ENCODE assay signal across 18 cellular contexts in genomic region chr3:168073842-168074311, GRCh38. TPM values are rescaled to one million over a fixed set of nuclear protein-coding genes. Genes with fewer than 3 reads are reported as not detected.
DNase-seq lines count a peak whose midpoint lies in the region; ATAC-seq, FAIRE-seq and TF ChIP-seq lines count a peak whose summit lies in the region.
"Had no signal": no experiment of that assay in that cellular context is flagged by ENCODE, and none has a peak within 500 bp of the region (broad histone marks: within the 10 kb centered on the region; RNA-seq: fewer than 3 reads in every experiment).

No MANE protein-coding gene starts in this region.

- no peak for TF ChIP-seq EP300 in GM12878 (IDR thresholded peaks at IDR 0.05; ENCODE audit: borderline replicate concordance in 1 of 2, control insufficient read depth in 1 of 2, low read depth in 2 of 2, low read length in 2 of 2)

- H2AFZ ChIP-seq in GM12878 (ENCODE audit: control insufficient read depth, low read depth, low read length) = no peak overlapping the region

- DNase-seq in Right ventricle myocardium inferior (ENCODE audit: missing footprints) (no peak), cardiac septum (ENCODE audit: low spot score) (no peak), GM12878 (ENCODE audit: low read depth, low spot score) (no peak), right cardiac atrium (no peak), GM12891 (ENCODE audit: insufficient read length, low spot score) (no peak), NCI-H526 treated with DMSO at 0.1 percent for 48 hours (lab: John Stamatoyannopoulos, UW) (no peak), HUDEP-2 (lab: John Stamatoyannopoulos, UW; ENCODE audit: unreplicated experiment in 76 of 76) (no peak)
- DNase-seq: activated CD4-positive, alpha-beta T cell treated with anti-CD3 and anti-CD28 coated beads for 4 hours; CD8-positive, alpha-beta T cell; foreskin melanocyte; NCI-H1105 treated with DMSO at 0.1 percent for 48 hours; NCI-H345; SJCRH30; stimulated activated CD4-positive, alpha-beta T cell treated with anti-CD3 and anti-CD28 coated beads, Interleukin-4, amount 100 ng/mL, for 24 hours; T-helper 9 cell had no signal

- 79% methylated on average over 3 of the region's 3 CpGs for WGBS in GM12878 (ENCODE audit: insufficient coverage, insufficient replicate concordance, low lambda C conversion rate, missing lambda C conversion rate)
- WGBS in right cardiac atrium = 66% methylated on average over 3 of the region's 3 CpGs

- TF ChIP-seq POLR2A in GM12878 (IDR thresholded peaks at IDR 0.05; ENCODE audit: low read depth, low read length) (no peak), GM12891 (IDR thresholded peaks at IDR 0.05; ENCODE audit: low read depth, low read length) (no peak)

- intact Hi-C loops in Right ventricle myocardium inferior (cut with DNase I) = no loop called here
- intact Hi-C loops in cardiac septum (cut with DNase I) = no loop called here
- intact Hi-C loops in GM12878 (cut with micrococcal nuclease; ENCODE audit: unreplicated experiment) = no loop called here
- intact Hi-C loops in right cardiac atrium (cut with DNase I) = no loop called here

- H3K27me3 ChIP-seq in GM12878 (replicated peaks in 1 of 2; ENCODE audit: control insufficient read depth in 2 of 2, insufficient read depth in 2 of 2, low read length in 1 of 2) = no peaks in the 10 kb centered on the region
- no peaks in the 10 kb centered on the region for H3K27me3 ChIP-seq in right cardiac atrium (ENCODE audit: control insufficient read depth, insufficient read depth)
- H3K27me3 ChIP-seq: SJCRH30, tibial nerve had no signal

- H3K4me2 ChIP-seq in GM12878 (ENCODE audit: control insufficient read depth, insufficient read depth) = no peak overlapping the region

- in situ Hi-C loops in GM12878 (cut with MboI) = no loop called here

- H3K27ac ChIP-seq in GM12878 (ENCODE audit: control insufficient read depth, insufficient read depth) (no peak overlapping the region), right cardiac atrium (ENCODE audit: low read length) (no peak overlapping the region)
- H3K27ac ChIP-seq: SJCRH30 had no signal

- H3K9me3 ChIP-seq in GM12878 (replicated peaks; ENCODE audit: control insufficient read depth, insufficient read depth, low read length) = no peaks in the 10 kb centered on the region; the same call in 2 of the 3 replicates
- H3K9me3 ChIP-seq in right cardiac atrium (ENCODE audit: control insufficient read depth, low read length) = no peaks in the 10 kb centered on the region
- H3K9me3 ChIP-seq: SJCRH30, tibial nerve had no signal

- POLR2A ChIA-PET in GM12878 (lab: Charles Lee) = interaction anchor here (0.8 kb wide), 1 partner anchor 9 kb away, joined by 3 read pairs; no protein-coding TSS in a partner anchor

- RAD21 ChIA-PET in GM12878 (lab: Charles Lee; ENCODE audit: unreplicated experiment) = interaction anchor here (1.9 kb wide), 1 partner anchor 21 kb away, joined by 4 read pairs; no protein-coding TSS in a partner anchor

- no peak for TF ChIP-seq CTCF in GM12878 (IDR thresholded peaks at IDR 0.05 in 2 of 3, conservative IDR thresholded peaks at IDR 0.05 in 1 of 3; ENCODE audit: control insufficient read depth in 2 of 3, extremely low read depth in 1 of 3, insufficient read depth in 1 of 3, low read depth in 3 of 3, low read length in 3 of 3)

- H3K79me2 ChIP-seq in GM12878 (ENCODE audit: control insufficient read depth, insufficient read depth, low read length) = peaks cover 4% of the 10 kb centered on the region

- no peak for TF ChIP-seq RAD21 in GM12878 (IDR thresholded peaks at IDR 0.05; ENCODE audit: insufficient read depth, low read depth, low read length)

- FAIRE-seq in GM12878 (lab: Jason Lieb, UNC) (no peak), GM12891 (lab: Jason Lieb, UNC) (no peak)
- FAIRE-seq: bronchial epithelial cell had no signal

- SMC1A ChIA-PET in GM12878 (lab: Charles Lee; ENCODE audit: uncharacterized antibody, unreplicated experiment) = interaction anchor here (0.9 to 3.0 kb wide), 4 partner anchors 8 to 27 kb away, joined by 3 to 22 read pairs (median 9); no protein-coding TSS in a partner anchor

- ATAC-seq in Right ventricle myocardium inferior (peak; percentile 31), GM12878 (peak; percentile 56), right cardiac atrium (peak; percentile 31 to 53), HG02840 (IDR thresholded peaks at IDR 0.05; ENCODE audit: low FRiP score, unreplicated experiment) (no peak)
- ATAC-seq: CD8-positive, alpha-beta T cell had no signal

- H4K20me1 ChIP-seq in GM12878 (ENCODE audit: control insufficient read depth, insufficient read depth) = no peaks in the 10 kb centered on the region

- H3K36me3 ChIP-seq in GM12878 (ENCODE audit: control insufficient read depth in 2 of 2, insufficient read depth in 2 of 2, low read length in 1 of 2) = 0 out of 4 replicates have a peak, but pooled peaks cover 0 to 2% of the 10 kb centered on the region in 2 experiments
- H3K36me3 ChIP-seq: SJCRH30, tibial nerve had no signal

- no peak overlapping the region for H3K9ac ChIP-seq in GM12878 (ENCODE audit: control insufficient read depth, insufficient read depth, low read length)

- no TSS peak for BruUV-seq in GM12878 (replicated peaks; lab: Mats Ljungman, UMichigan)

- no peaks in the 10 kb centered on the region for H3K4me1 ChIP-seq in GM12878 (ENCODE audit: control insufficient read depth, insufficient read depth, low read length)
- H3K4me1 ChIP-seq in right cardiac atrium (ENCODE audit: control insufficient read depth, insufficient read depth, low read length) = peaks cover 6% of the 10 kb centered on the region
- H3K4me1 ChIP-seq: SJCRH30 had no signal

- CTCF ChIA-PET in GM12878 (lab: Yijun Ruan, JAX) = interaction anchor here (0.8 to 1.5 kb wide), 5 partner anchors 10 to 22 kb away, joined by 3 to 5 read pairs (median 3); no protein-coding TSS in a partner anchor

- H3K4me3 ChIP-seq in GM12878 (no peak overlapping the region), right cardiac atrium (ENCODE audit: low read length) (no peak overlapping the region)
- H3K4me3 ChIP-seq: SJCRH30, tibial nerve had no signal

TF ChIP-seq in GM12878, 131 proteins besides CTCF, POLR2A, EP300 and RAD21 (continues in another document):
- no peak for TF ChIP-seq ASH2L (IDR thresholded peaks at IDR 0.05; ENCODE audit: borderline replicate concordance, low read depth)
- no peak for TF ChIP-seq NR2C1 (IDR thresholded peaks at IDR 0.05)
- no peak for TF ChIP-seq MEF2B (IDR thresholded peaks at IDR 0.05; ENCODE audit: partially characterized antibody, poor library complexity, severe bottlenecking)
- TF ChIP-seq CHD2 (IDR thresholded peaks at IDR 0.05; ENCODE audit: borderline replicate concordance, low read depth, low read length) = no peak

TF ChIP-seq in GM12891, 5 proteins besides CTCF, POLR2A, EP300 and RAD21:
- TF ChIP-seq PAX5 (IDR thresholded peaks at IDR 0.05; ENCODE audit: insufficient read depth, low read length, severe bottlenecking) (no peak), POU2F2 (IDR thresholded peaks at IDR 0.05; ENCODE audit: low read depth, low read length) (no peak), SPI1 (IDR thresholded peaks at IDR 0.05; ENCODE audit: low read depth, low read length) (no peak), TAF1 (IDR thresholded peaks at IDR 0.05; ENCODE audit: low read depth, low read length) (no peak), POLR2AphosphoS5 (IDR thresholded peaks at IDR 0.05; ENCODE audit: low read depth, low read length) (no peak)

RNA-seq across cellular contexts. Expression of gene GOLIM4, which starts 21.8 kb away (rescaled TPM):
- total RNA-seq in Right ventricle myocardium inferior (57.3 TPM), cardiac septum (88.8 TPM), GM12878 (2014; rRNA removed) (19.4 and 22.0 TPM in 2 replicates), GM12878 (2014; rRNA removed; fragmentation: Illumina TruSeq; extraction: Trizol) (25.2 and 26.2 TPM in 2 replicates), GM12878 (2021) (19.3 and 20.1 TPM in 2 replicates), right cardiac atrium (10 to 100 TPM; 62.3 to 73.7 (median 67.1) TPM)
- 42.8 and 52.3 TPM in 2 replicates for total RNA-seq in GM12878 (2013; cell fraction: nucleolus; rRNA removed)
- 6.4 TPM for polyA plus RNA-seq in GM12878 (2011; ENCODE audit: low read depth)
- polyA plus RNA-seq in GM12878 (2011; rRNA removed) (11.7 and 12.9 TPM in 2 replicates), GM12878 (2014; fragmentation: Illumina TruSeq; extraction: Trizol) (24.2 and 24.6 TPM in 2 replicates), GM12878 (2014; fragmentation: Nextera tagmentation; extraction: Ambion mirVana) (10 to 100 TPM; 11.1 to 14.6 TPM), GM12878 (2014; rRNA removed) (14.4 TPM in 2 replicates), GM12878 (2016; fragmentation: Nextera tagmentation; extraction: Ambion mirVana) (10 to 100 TPM; 26.6 to 32.4 TPM), right cardiac atrium (33.5 TPM)
- 9.0 and 12.2 TPM in 2 replicates for polyA plus RNA-seq in GM12878 (2011; cell fraction: cytosol; rRNA removed)
- polyA plus RNA-seq in GM12878 (2011; cell fraction: nucleus; rRNA removed) = 12.0 and 16.4 TPM in 2 replicates
- 9.6 and 12.5 TPM in 2 replicates for polyA plus RNA-seq in GM12878 (2012)
- 15.4 and 25.7 TPM in 2 replicates for polyA minus RNA-seq in GM12878 (2011; rRNA and poly(A)+ RNA removed)
- polyA minus RNA-seq in GM12878 (2011; cell fraction: cytosol; rRNA and poly(A)+ RNA removed) = 10.0 and 15.3 TPM in 2 replicates
- polyA minus RNA-seq in GM12878 (2011; cell fraction: nucleus; rRNA and poly(A)+ RNA removed) = 12.0 and 26.5 TPM in 2 replicates
- polyA plus RNA-seq in GM12891 (2012; ENCODE audit: low read depth, missing spikeins) = 8.6 TPM
